ENCODE assay signal across 9 cellular contexts in the genomic region with DNA sequence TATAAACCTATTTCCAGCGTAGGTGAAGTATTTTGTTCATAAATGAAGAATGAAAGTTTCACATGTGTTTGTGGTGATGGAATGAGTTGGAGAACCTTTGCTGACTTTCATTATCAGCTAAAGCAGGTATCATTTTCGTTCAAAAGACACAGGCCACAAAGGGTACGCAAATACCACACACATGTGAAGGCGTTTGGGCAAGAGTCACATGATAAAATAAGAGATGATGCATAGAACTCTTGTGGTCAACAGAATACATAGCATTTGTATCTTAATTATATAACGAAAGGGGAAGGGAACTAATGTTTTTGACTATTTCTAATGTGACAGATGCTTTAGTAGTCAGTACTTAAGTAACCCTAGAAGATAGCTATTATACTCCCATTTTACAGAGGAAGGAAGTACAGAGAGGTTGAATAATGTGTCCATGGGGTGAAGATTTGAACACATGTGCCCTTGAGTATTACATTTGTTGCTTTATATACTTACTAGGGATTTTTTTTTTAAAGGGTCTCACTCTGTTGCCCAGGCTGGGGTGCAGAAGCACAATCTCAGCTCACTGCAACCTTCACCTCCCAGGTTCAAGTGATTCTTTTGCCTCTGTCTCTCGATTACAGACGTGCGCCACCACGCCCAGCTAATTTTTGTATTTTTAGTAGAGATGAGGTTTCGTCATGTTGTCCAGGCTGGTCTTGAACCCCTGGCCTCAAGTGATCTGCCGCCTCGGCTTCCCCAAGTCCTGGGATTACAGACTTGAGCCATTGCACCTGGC. TPM values are rescaled to one million over a fixed set of nuclear protein-coding genes. Genes with fewer than 3 reads are reported as not detected.
DNase-seq lines count a peak whose midpoint lies in the region; ATAC-seq and TF ChIP-seq lines count a peak whose summit lies in the region.
"Had no signal": no experiment of that assay in that cellular context is flagged by ENCODE, and none has a peak within 500 bp of the region (broad histone marks: within the 10 kb centered on the region; RNA-seq: fewer than 3 reads in every experiment).

No MANE protein-coding gene starts in this region.

- H3K9me3 Mint-ChIP-seq in natural killer cell, result no peaks in the 10 kb centered on the region

- peak overlapping the region; percentile 58 to 67 for H3K27ac Mint-ChIP-seq in natural killer cell

- no peaks in the 10 kb centered on the region for H3K27me3 ChIP-seq in Karpas-422 (ENCODE audit: low read length)
- no peaks in the 10 kb centered on the region for H3K27me3 ChIP-seq in upper lobe of left lung

- no peak for TF ChIP-seq POLR2A in upper lobe of left lung (IDR thresholded peaks at IDR 0.05)

- no peaks in the 10 kb centered on the region for H3K27me3 Mint-ChIP-seq in natural killer cell (ENCODE audit: low read depth in 2 of 2)

- H3K4me1 Mint-ChIP-seq in natural killer cell, result peaks cover 34 to 38% of the 10 kb centered on the region in 2 donors

- DNase-seq in Karpas-422 (peak; percentile 46), natural killer cell (no peak), HPDE6-E6E7 (ENCODE audit: extremely low spot score) (no peak), NCI-H1930 (lab: John Stamatoyannopoulos, UW) (no peak), kidney glomerular epithelial cell (lab: John Stamatoyannopoulos, UW) (no peak), upper lobe of left lung (no peak)
- DNase-seq: right cardiac atrium had no signal

- H3K27ac ChIP-seq in Karpas-422 (ENCODE audit: low read length), result peak overlapping the region; percentile 60
- H3K27ac ChIP-seq in upper lobe of left lung, result no peak overlapping the region

- H3K4me1 ChIP-seq in Karpas-422 (ENCODE audit: low read length), result peaks cover 34% of the 10 kb centered on the region
- peaks cover 7 to 17% (median 11%) of the 10 kb centered on the region in 4 donors for H3K4me1 ChIP-seq in upper lobe of left lung

- H3K4me2 ChIP-seq in Karpas-422 (ENCODE audit: low read depth, low read length, poor library complexity, severe bottlenecking), result no peak overlapping the region

- peaks cover 19% of the 10 kb centered on the region; the same call in 1 of the 2 replicates for H3K36me3 ChIP-seq in Karpas-422 (ENCODE audit: insufficient read depth, low read length)
- peaks cover 0 to 4% (median 2%) of the 10 kb centered on the region in 4 donors for H3K36me3 ChIP-seq in upper lobe of left lung

- H3K4me3 ChIP-seq in Karpas-422 (ENCODE audit: low read length) (no peak overlapping the region), upper lobe of left lung (no peak overlapping the region)

- H3K4me3 Mint-ChIP-seq in natural killer cell, result no peak overlapping the region

- WGBS in upper lobe of left lung, 2 donors, result 83 to 84% methylated on average over 12 of the region's 12 CpGs

- H3K9ac ChIP-seq in Karpas-422 (ENCODE audit: low read length), result no peak overlapping the region

- peak; percentile 55 for ATAC-seq in GM18861 (IDR thresholded peaks at IDR 0.05; ENCODE audit: unreplicated experiment)
- peak; percentile 74 for ATAC-seq in GM21786 (IDR thresholded peaks at IDR 0.05; ENCODE audit: unreplicated experiment)
- ATAC-seq in natural killer cell, result no peak
- ATAC-seq in upper lobe of left lung (ENCODE audit: low FRiP score in 2 of 2), result no peak
- ATAC-seq: right cardiac atrium had no signal

- intact Hi-C loops in natural killer cell (cut with micrococcal nuclease), result no loop called here

- no peak for TF ChIP-seq CTCF in natural killer cell (IDR thresholded peaks at IDR 0.05)
- TF ChIP-seq CTCF in upper lobe of left lung (IDR thresholded peaks at IDR 0.05), result no peak

- peaks cover 3% of the 10 kb centered on the region; the same call in 1 of the 2 replicates for H4K20me1 ChIP-seq in Karpas-422 (ENCODE audit: insufficient read depth, low read depth, low read length)

- no peaks in the 10 kb centered on the region for H3K9me2 ChIP-seq in Karpas-422 (replicated peaks; ENCODE audit: insufficient read depth, low read length)

- H3K79me2 ChIP-seq in Karpas-422 (ENCODE audit: low read length), result peaks cover 90% of the 10 kb centered on the region

- H3K9me3 ChIP-seq in Karpas-422 (ENCODE audit: low read length) (no peaks in the 10 kb centered on the region), upper lobe of left lung (no peaks in the 10 kb centered on the region)

- no peaks in the 10 kb centered on the region for H3K36me3 Mint-ChIP-seq in natural killer cell

- TF ChIP-seq EP300 in upper lobe of left lung (IDR thresholded peaks at IDR 0.05), result no peak

- H2AFZ ChIP-seq in Karpas-422 (ENCODE audit: low read length), result no peak overlapping the region

RNA-seq across cellular contexts. Expression of gene RPA1, which starts 4.8 kb away (rescaled TPM):
- 40.4 and 63.9 TPM in 2 replicates for total RNA-seq in Karpas-422 (2014; rRNA removed; shearing (Covaris generic); ENCODE audit: low replicate concordance)
- total RNA-seq in natural killer cell, result 100 to 1,000 TPM in 1 of 3 donors, 10 to 100 TPM in 2; 70.9 to 101 (median 98.9) TPM
- 10 to 100 TPM; 14.1 to 82.3 (median 24.8) TPM for total RNA-seq in upper lobe of left lung

RNA-seq across cellular contexts. Expression of gene SMYD4, which starts 4.9 kb away (rescaled TPM):
- 13.9 and 23.2 TPM in 2 replicates for total RNA-seq in Karpas-422 (2014; rRNA removed; shearing (Covaris generic); ENCODE audit: low replicate concordance)
- total RNA-seq in natural killer cell, result 10 to 100 TPM; 20.3 to 37.8 (median 24.3) TPM
- total RNA-seq in upper lobe of left lung, result 10 to 100 TPM in 5 of 6 donors, 1 to 10 TPM in 1; 9.1 to 28.3 (median 17.3) TPM

Comparison
In these comparisons a context has a peak if more than half of its experiments do, and no peak if none do; other contexts are left out.
1. ATAC-seq: peak in GM18861 (single experiment) and GM21786 (single experiment); none in natural killer cell (0 of 3) and upper lobe of left lung (0 of 2).